12 cellular contexts compared by ENCODE assay signal in the genomic region with DNA sequence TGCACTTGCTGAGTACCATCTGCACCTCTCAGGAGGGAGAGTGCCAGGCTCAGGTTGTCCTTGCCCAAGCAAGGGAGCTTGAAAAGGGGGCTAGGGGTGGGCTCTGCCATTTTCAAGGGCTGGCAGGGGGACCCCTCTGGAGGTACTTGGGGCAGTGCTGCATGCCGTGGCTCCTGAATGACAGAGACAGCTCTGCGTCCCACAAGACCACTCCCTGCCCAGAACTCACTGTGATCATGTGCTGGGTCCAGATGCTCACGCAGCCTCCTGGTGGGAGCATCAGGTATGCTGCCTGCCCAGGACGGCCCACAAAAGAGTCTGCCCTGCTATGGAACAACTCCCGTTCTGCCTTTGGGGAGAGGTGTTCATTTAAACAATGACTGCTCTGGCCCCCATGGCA.
"Had no signal": no experiment of that assay in that cellular context is flagged by ENCODE, and none has a peak within 500 bp of the region (broad histone marks: within the 10 kb centered on the region; RNA-seq: fewer than 3 reads in every experiment).

No MANE protein-coding gene starts in this region.

- DNase-seq: activated CD4-positive, alpha-beta T cell treated with anti-CD3 and anti-CD28 coated beads for 36 hours; activated CD8-positive, alpha-beta T cell treated with anti-CD3 and anti-CD28 coated beads, Interleukin-2, amount 10 ng/mL, durations not matched to agents 7 days and 5 days; effector CD8-positive, alpha-beta T cell; gastrocnemius medialis; SK-N-SH; stimulated activated CD4-positive, alpha-beta T cell treated with anti-CD3 and anti-CD28 coated beads, Interleukin-4, amount 100 ng/mL, for 24 hours; stimulated activated naive CD4-positive, alpha-beta T cell; transverse colon had no signal

- H3K4me3 ChIP-seq: cardiac muscle cell, gastrocnemius medialis, heart left ventricle, skin epidermis, transverse colon had no signal

- H3K27me3 ChIP-seq: cardiac muscle cell, gastrocnemius medialis, heart left ventricle, neutrophil, transverse colon had no signal

- H3K36me3 ChIP-seq: cardiac muscle cell, gastrocnemius medialis, neutrophil, transverse colon had no signal
